In the genomic region with DNA sequence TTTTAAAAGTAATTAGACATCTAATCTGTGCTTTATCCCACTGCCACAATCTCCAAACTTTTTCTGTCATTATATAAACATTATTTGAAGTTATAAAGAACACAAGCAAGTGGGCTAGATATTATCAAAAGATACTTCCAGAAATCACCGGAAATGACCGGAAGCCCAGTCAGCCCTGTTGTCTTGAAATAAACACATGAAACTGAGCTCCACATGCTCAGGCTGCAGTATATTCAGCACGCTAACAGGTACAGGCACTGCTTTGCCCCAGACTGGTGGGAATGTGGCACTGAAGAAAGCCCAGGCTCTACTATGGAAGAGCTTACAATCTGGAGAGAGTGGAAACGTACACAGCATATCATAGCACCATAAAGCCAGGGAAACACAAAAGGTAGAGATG, we compare ENCODE assay signal across 1 cellular context.
TF ChIP-seq lines count a peak whose summit lies in the region.

No MANE protein-coding gene starts in this region.

TF ChIP-seq in GM23338, 12 proteins besides CTCF, POLR2A, EP300 and RAD21 (continued from another document):
- TF ChIP-seq CREB1 (CRISPR knock-in tag; IDR thresholded peaks at IDR 0.05; ENCODE audit: low read depth) (no peak), POLR2AphosphoS5 (IDR thresholded peaks at IDR 0.05; ENCODE audit: low read depth) (no peak)
TF ChIP-seq in GM23338: peak in this region for 0.
